In the genomic region with DNA sequence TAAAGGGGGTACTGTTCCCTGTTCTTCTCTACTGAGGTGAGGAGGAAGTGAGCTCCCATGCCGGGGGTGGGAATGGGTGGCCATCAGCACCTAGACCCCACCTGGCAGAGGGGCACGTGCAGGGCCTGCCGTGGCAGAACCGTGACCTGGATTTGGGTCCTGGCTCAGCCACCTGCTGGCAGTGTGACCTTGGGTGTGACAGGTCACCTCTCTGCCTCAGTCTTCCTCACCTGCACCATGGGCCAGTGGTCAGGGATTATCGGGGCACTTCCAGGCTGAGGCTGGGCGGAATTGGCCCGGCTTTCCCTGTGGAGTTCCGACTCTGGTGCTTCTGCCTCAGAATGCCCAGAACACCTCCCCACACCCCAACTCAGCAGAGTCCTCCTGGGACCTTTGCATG, we compare ENCODE assay signal across 1 cellular context. TPM values are rescaled to one million over a fixed set of nuclear protein-coding genes. Genes with fewer than 3 reads are reported as not detected.
"Had no signal": no experiment of that assay in that cellular context is flagged by ENCODE, and none has a peak within 500 bp of the region (broad histone marks: within the 10 kb centered on the region; RNA-seq: fewer than 3 reads in every experiment).

No MANE protein-coding gene starts in this region.

RNA-seq across cellular contexts. Expression of a gene that starts 36.5 kb away (rescaled TPM):
- total RNA-seq: natural killer cell treated with Interleukin-12 subunit alpha and Interleukin-12 subunit beta and Interleukin-15 and Interleukin-18, amount 100 ng/mL, for 72 hours had no signal
